Comparison of ENCODE assay signal across 27 cellular contexts in genomic region chrX:120813982-120814381, GRCh38.
"Had no signal": no experiment of that assay in that cellular context is flagged by ENCODE, and none has a peak within 500 bp of the region (broad histone marks: within the 10 kb centered on the region; RNA-seq: fewer than 3 reads in every experiment).

No MANE protein-coding gene starts in this region.

- H3K4me3 Mint-ChIP-seq: naive thymus-derived CD4-positive, alpha-beta T cell; nephron; stimulated activated effector memory CD8-positive, alpha-beta T cell treated with anti-CD3 and anti-CD28 coated beads, Interleukin-12 subunit alpha, Interleukin-12 subunit beta, amount 100 ng/mL, for 72 hours had no signal

- H3K4me3 ChIP-seq: dorsolateral prefrontal cortex, gastrocnemius medialis, left lung, ovary, psoas muscle, sigmoid colon, stomach, thyroid gland, vagina had no signal

- H3K27ac Mint-ChIP-seq: naive thymus-derived CD4-positive, alpha-beta T cell; nephron; stimulated activated effector memory CD8-positive, alpha-beta T cell treated with anti-CD3 and anti-CD28 coated beads, Interleukin-12 subunit alpha, Interleukin-12 subunit beta, amount 100 ng/mL, for 72 hours had no signal

- DNase-seq: dorsolateral prefrontal cortex; effector CD4-positive, alpha-beta T cell; foreskin fibroblast; gastrocnemius medialis; head of caudate nucleus; left cardiac atrium; left lung; mesenchymal stem cell; midbrain; naive thymus-derived CD4-positive, alpha-beta T cell; occipital lobe; ovary; posterior cingulate gyrus; psoas muscle; right cardiac atrium; sigmoid colon; stimulated activated CD4-positive, alpha-beta T cell treated with anti-CD3 and anti-CD28 coated beads, Interleukin-2, amount 100 ng/mL, for 24 hours; stimulated activated CD4-positive, alpha-beta T cell treated with anti-CD3 and anti-CD28 coated beads, Interleukin-4, amount 100 ng/mL, for 24 hours; stimulated activated naive CD4-positive, alpha-beta T cell treated with Interleukin-2 at 50 U/mL for 16 hours; stomach; thyroid gland; trophoblast cell had no signal

- H3K4me1 Mint-ChIP-seq: naive thymus-derived CD4-positive, alpha-beta T cell; nephron; stimulated activated effector memory CD8-positive, alpha-beta T cell treated with anti-CD3 and anti-CD28 coated beads, Interleukin-12 subunit alpha, Interleukin-12 subunit beta, amount 100 ng/mL, for 72 hours had no signal

- H3K4me1 ChIP-seq: gastrocnemius medialis, left lung, psoas muscle, sigmoid colon, stomach, thyroid gland, vagina had no signal

- H3K36me3 ChIP-seq: gastrocnemius medialis, left lung, ovary, sigmoid colon, stomach, thyroid gland, vagina had no signal

- H3K36me3 Mint-ChIP-seq: naive thymus-derived CD4-positive, alpha-beta T cell; stimulated activated effector memory CD8-positive, alpha-beta T cell treated with anti-CD3 and anti-CD28 coated beads, Interleukin-12 subunit alpha, Interleukin-12 subunit beta, amount 100 ng/mL, for 72 hours had no signal

- ATAC-seq: esophagus mucosa; gastrocnemius medialis; left cardiac atrium; left lung; naive thymus-derived CD4-positive, alpha-beta T cell; psoas muscle; right cardiac atrium; stimulated activated effector memory CD8-positive, alpha-beta T cell treated with anti-CD3 and anti-CD28 coated beads, Interleukin-12 subunit alpha, Interleukin-12 subunit beta, amount 100 ng/mL, for 72 hours had no signal

- H3K27me3 Mint-ChIP-seq: naive thymus-derived CD4-positive, alpha-beta T cell had no signal

- H3K27ac ChIP-seq: dorsolateral prefrontal cortex, epithelial cell of prostate, gastrocnemius medialis, left lung, ovary, psoas muscle, sigmoid colon, stomach, thyroid gland, vagina had no signal

- H3K9me3 Mint-ChIP-seq: stimulated activated effector memory CD8-positive, alpha-beta T cell treated with anti-CD3 and anti-CD28 coated beads, Interleukin-12 subunit alpha, Interleukin-12 subunit beta, amount 100 ng/mL, for 72 hours had no signal

- H3K9me3 ChIP-seq: gastrocnemius medialis, left lung, ovary, psoas muscle, sigmoid colon, thyroid gland, vagina had no signal

- H3K27me3 ChIP-seq: left lung, ovary, sigmoid colon, thyroid gland, vagina had no signal
